1 cellular context compared by ENCODE assay signal in genomic region chr5:149731617-149732400, GRCh38.
TF ChIP-seq lines count a peak whose summit lies in the region.

No MANE protein-coding gene starts in this region.

TF ChIP-seq in K562, 482 proteins besides CTCF, POLR2A, EP300 and RAD21 (continued from another document and continues in another):
- no peak for TF ChIP-seq TRIM25 (IDR thresholded peaks at IDR 0.05; ENCODE audit: borderline replicate concordance)
- no peak for TF ChIP-seq KLF13 (tag; IDR thresholded peaks at IDR 0.05; ENCODE audit: borderline replicate concordance, low read depth)
- no peak for TF ChIP-seq CREB3 (tag; conservative IDR thresholded peaks at IDR 0.05; ENCODE audit: low read depth)
- TF ChIP-seq PYGO2 (tag; IDR thresholded peaks at IDR 0.05): no peak
- TF ChIP-seq PTBP1 (IDR thresholded peaks at IDR 0.05; ENCODE audit: low read depth, low read length): no peak
- no peak for TF ChIP-seq ZKSCAN3 (CRISPR knock-in tag; IDR thresholded peaks at IDR 0.05)
- no peak for TF ChIP-seq ZNF785 (CRISPR knock-in tag; IDR thresholded peaks at IDR 0.05)
- TF ChIP-seq ZNF57 (CRISPR knock-in tag; IDR thresholded peaks at IDR 0.05): no peak
- no peak for TF ChIP-seq BRD4 (IDR thresholded peaks at IDR 0.05)
- no peak for TF ChIP-seq RUNX1 (IDR thresholded peaks at IDR 0.05; ENCODE audit: low read depth)
- TF ChIP-seq SMAD4 (CRISPR knock-in tag; conservative IDR thresholded peaks at IDR 0.05): peak; percentile 70; the same call in 1 of the 2 replicates
- TF ChIP-seq RBM25 (IDR thresholded peaks at IDR 0.05; ENCODE audit: low read depth, low read length, severe bottlenecking): no peak
- TF ChIP-seq ZNF696 (CRISPR knock-in tag; conservative IDR thresholded peaks at IDR 0.05): no peak
- no peak for TF ChIP-seq ZBTB5 (IDR thresholded peaks at IDR 0.05)
- peak; percentile 76 for TF ChIP-seq HMGN3 (IDR thresholded peaks at IDR 0.05; ENCODE audit: borderline replicate concordance, extremely low read depth, insufficient read length, low read depth, low read length)
- TF ChIP-seq, protein P1, sequence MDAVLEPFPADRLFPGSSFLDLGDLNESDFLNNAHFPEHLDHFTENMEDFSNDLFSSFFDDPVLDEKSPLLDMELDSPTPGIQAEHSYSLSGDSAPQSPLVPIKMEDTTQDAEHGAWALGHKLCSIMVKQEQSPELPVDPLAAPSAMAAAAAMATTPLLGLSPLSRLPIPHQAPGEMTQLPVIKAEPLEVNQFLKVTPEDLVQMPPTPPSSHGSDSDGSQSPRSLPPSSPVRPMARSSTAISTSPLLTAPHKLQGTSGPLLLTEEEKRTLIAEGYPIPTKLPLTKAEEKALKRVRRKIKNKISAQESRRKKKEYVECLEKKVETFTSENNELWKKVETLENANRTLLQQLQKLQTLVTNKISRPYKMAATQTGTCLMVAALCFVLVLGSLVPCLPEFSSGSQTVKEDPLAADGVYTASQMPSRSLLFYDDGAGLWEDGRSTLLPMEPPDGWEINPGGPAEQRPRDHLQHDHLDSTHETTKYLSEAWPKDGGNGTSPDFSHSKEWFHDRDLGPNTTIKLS (IDR thresholded peaks at IDR 0.05; ENCODE audit: borderline replicate concordance, low read depth): peak; percentile 49; the same call in 1 of the 2 replicates
- TF ChIP-seq IRF9 (tag; IDR thresholded peaks at IDR 0.05): no peak
- peak; percentile 81; the same call in 1 of the 2 replicates for TF ChIP-seq HLTF (IDR thresholded peaks at IDR 0.05)
- peak; percentile 53 for TF ChIP-seq SAP30 (IDR thresholded peaks at IDR 0.05; ENCODE audit: borderline replicate concordance, insufficient read depth, low read depth, low read length, poor library complexity, severe bottlenecking)
- no peak for TF ChIP-seq SUPT5H (IDR thresholded peaks at IDR 0.05)
- TF ChIP-seq, protein P2, sequence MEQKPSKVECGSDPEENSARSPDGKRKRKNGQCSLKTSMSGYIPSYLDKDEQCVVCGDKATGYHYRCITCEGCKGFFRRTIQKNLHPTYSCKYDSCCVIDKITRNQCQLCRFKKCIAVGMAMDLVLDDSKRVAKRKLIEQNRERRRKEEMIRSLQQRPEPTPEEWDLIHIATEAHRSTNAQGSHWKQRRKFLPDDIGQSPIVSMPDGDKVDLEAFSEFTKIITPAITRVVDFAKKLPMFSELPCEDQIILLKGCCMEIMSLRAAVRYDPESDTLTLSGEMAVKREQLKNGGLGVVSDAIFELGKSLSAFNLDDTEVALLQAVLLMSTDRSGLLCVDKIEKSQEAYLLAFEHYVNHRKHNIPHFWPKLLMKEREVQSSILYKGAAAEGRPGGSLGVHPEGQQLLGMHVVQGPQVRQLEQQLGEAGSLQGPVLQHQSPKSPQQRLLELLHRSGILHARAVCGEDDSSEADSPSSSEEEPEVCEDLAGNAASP (IDR thresholded peaks at IDR 0.05): no peak
- no peak for TF ChIP-seq HNRNPLL (IDR thresholded peaks at IDR 0.05; ENCODE audit: low read depth, low read length, poor library complexity, severe bottlenecking)
- no peak for TF ChIP-seq E2F3 (CRISPR knock-in tag; IDR thresholded peaks at IDR 0.05)
- no peak for TF ChIP-seq ZNF23 (CRISPR knock-in tag; IDR thresholded peaks at IDR 0.05)
- TF ChIP-seq POLR2AphosphoS5 (IDR thresholded peaks at IDR 0.05; ENCODE audit: control insufficient read depth, insufficient read depth, low read depth, low read length): peak; percentile 49; the same call in 1 of the 2 replicates
- no peak for TF ChIP-seq NBN (IDR thresholded peaks at IDR 0.05; ENCODE audit: low read depth)
- TF ChIP-seq PHF8 (IDR thresholded peaks at IDR 0.05; ENCODE audit: borderline replicate concordance, low read length): peak; percentile 67; the same call in 1 of the 2 replicates
- no peak for TF ChIP-seq CHD2 (IDR thresholded peaks at IDR 0.05; ENCODE audit: low read depth, low read length)
- TF ChIP-seq ELK3 (CRISPR knock-in tag; IDR thresholded peaks at IDR 0.05): no peak
- TF ChIP-seq HNRNPK (IDR thresholded peaks at IDR 0.05; ENCODE audit: low read depth, low read length, poor library complexity, severe bottlenecking): no peak
- TF ChIP-seq MITF (IDR thresholded peaks at IDR 0.05): peak; percentile 74
- no peak for TF ChIP-seq ZNF253 (CRISPR knock-in tag; conservative IDR thresholded peaks at IDR 0.05)
- no peak for TF ChIP-seq DPF2 (IDR thresholded peaks at IDR 0.05)
- no peak for TF ChIP-seq FOXP4 (CRISPR knock-in tag; IDR thresholded peaks at IDR 0.05; ENCODE audit: borderline replicate concordance)
- TF ChIP-seq, protein P3, sequence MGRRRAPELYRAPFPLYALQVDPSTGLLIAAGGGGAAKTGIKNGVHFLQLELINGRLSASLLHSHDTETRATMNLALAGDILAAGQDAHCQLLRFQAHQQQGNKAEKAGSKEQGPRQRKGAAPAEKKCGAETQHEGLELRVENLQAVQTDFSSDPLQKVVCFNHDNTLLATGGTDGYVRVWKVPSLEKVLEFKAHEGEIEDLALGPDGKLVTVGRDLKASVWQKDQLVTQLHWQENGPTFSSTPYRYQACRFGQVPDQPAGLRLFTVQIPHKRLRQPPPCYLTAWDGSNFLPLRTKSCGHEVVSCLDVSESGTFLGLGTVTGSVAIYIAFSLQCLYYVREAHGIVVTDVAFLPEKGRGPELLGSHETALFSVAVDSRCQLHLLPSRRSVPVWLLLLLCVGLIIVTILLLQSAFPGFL (CRISPR knock-in tag; IDR thresholded peaks at IDR 0.05): no peak
- no peak for TF ChIP-seq HIVEP1 (CRISPR knock-in tag; IDR thresholded peaks at IDR 0.05)
- peak; percentile 85; the same call in 1 of the 2 replicates for TF ChIP-seq ARID4B (CRISPR knock-in tag; IDR thresholded peaks at IDR 0.05)
- TF ChIP-seq SAFB2 (IDR thresholded peaks at IDR 0.05; ENCODE audit: borderline replicate concordance, low read depth, low read length, severe bottlenecking): no peak
- no peak for TF ChIP-seq TFAM (CRISPR knock-in tag; conservative IDR thresholded peaks at IDR 0.05)
- no peak; the same call in 1 of the 2 replicates for TF ChIP-seq JUND (IDR thresholded peaks at IDR 0.05; ENCODE audit: borderline replicate concordance, low read depth, low read length)
- no peak; the same call in 2 of the 3 replicates for TF ChIP-seq JUND (tag; IDR thresholded peaks at IDR 0.05; ENCODE audit: borderline replicate concordance, low read depth, low read length)
- TF ChIP-seq ZNF695 (CRISPR knock-in tag; IDR thresholded peaks at IDR 0.05): no peak
- 0 out of 2 replicates have a peak, but pooled peaks have one; percentile 33 for TF ChIP-seq HCFC1 (IDR thresholded peaks at IDR 0.05; ENCODE audit: low read depth, low read length)
